25 cellular contexts compared by ENCODE assay signal in the genomic region with DNA sequence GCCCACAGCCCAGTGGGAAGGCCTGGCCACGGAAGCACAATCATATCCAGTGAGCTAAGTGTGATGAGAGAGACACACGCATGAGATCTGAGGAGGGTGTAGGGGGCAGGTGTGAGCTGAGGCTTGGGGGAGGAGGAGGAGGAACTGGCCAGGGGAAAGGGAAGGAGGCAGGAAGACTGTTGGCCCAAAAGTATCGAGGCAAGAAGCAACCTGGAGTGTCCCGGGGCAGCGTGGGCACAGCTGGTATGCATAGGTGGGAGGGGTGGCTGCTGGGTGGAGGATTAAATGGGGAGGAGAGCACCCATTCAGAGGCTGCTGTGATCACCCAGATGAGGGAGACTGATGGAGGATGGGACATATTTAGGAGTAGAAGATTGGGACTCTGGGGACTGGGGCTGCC.
"Had no signal": no experiment of that assay in that cellular context is flagged by ENCODE, and none has a peak within 500 bp of the region (broad histone marks: within the 10 kb centered on the region; RNA-seq: fewer than 3 reads in every experiment).

No MANE protein-coding gene starts in this region.

- H3K9me3 ChIP-seq: esophagus muscularis mucosa, heart left ventricle, right atrium auricular region, spleen, uterus had no signal

- H3K27me3 ChIP-seq: brain microvascular endothelial cell, right atrium auricular region, uterus had no signal

- H3K27ac ChIP-seq: brain microvascular endothelial cell, esophagus muscularis mucosa, foreskin keratinocyte, heart left ventricle, right atrium auricular region, spleen, uterus had no signal

- H3K9me3 Mint-ChIP-seq: activated CD4-positive, alpha-beta memory T cell treated with anti-CD3 and anti-CD28 coated beads for 36 hours; activated CD4-positive, alpha-beta T cell treated with anti-CD3 and anti-CD28 coated beads, Interleukin-2, amount 10 ng/mL, durations not matched to agents 24 days and 14 days; activated naive CD8-positive, alpha-beta T cell treated with anti-CD3 and anti-CD28 coated beads for 36 hours; activated T-cell treated with anti-CD3 and anti-CD28 coated beads, Interleukin-2, amount 50 U/mL, for 4 hours; immature natural killer cell; mesothelial cell of epicardium; naive B cell; neural crest cell; type B pancreatic cell had no signal

- H3K27me3 Mint-ChIP-seq: activated CD4-positive, alpha-beta T cell treated with anti-CD3 and anti-CD28 coated beads, Interleukin-2, amount 10 ng/mL, durations not matched to agents 24 days and 14 days had no signal

- H3K4me1 ChIP-seq: foreskin keratinocyte, uterus had no signal

- H3K4me3 Mint-ChIP-seq: activated CD4-positive, alpha-beta memory T cell treated with anti-CD3 and anti-CD28 coated beads for 36 hours; activated CD4-positive, alpha-beta T cell treated with anti-CD3 and anti-CD28 coated beads, Interleukin-2, amount 10 ng/mL, durations not matched to agents 24 days and 14 days; activated naive CD8-positive, alpha-beta T cell treated with anti-CD3 and anti-CD28 coated beads for 36 hours; activated T-cell treated with anti-CD3 and anti-CD28 coated beads, Interleukin-2, amount 50 U/mL, for 4 hours; mesothelial cell of epicardium; neural crest cell; type B pancreatic cell had no signal

- H3K27ac Mint-ChIP-seq: activated CD4-positive, alpha-beta memory T cell treated with anti-CD3 and anti-CD28 coated beads for 36 hours; activated CD4-positive, alpha-beta T cell treated with anti-CD3 and anti-CD28 coated beads, Interleukin-2, amount 10 ng/mL, durations not matched to agents 24 days and 14 days; activated naive CD8-positive, alpha-beta T cell treated with anti-CD3 and anti-CD28 coated beads for 36 hours; mesothelial cell of epicardium; type B pancreatic cell had no signal

- ATAC-seq: activated T-cell treated with anti-CD3 and anti-CD28 coated beads, Interleukin-2, amount 50 U/mL, for 4 hours; foreskin keratinocyte; heart left ventricle had no signal

- H3K36me3 ChIP-seq: brain microvascular endothelial cell, uterus had no signal

- H3K4me3 ChIP-seq: esophagus muscularis mucosa, heart left ventricle, right atrium auricular region, spleen, uterus had no signal

- DNase-seq: activated CD4-positive, alpha-beta memory T cell treated with anti-CD3 and anti-CD28 coated beads for 36 hours; activated CD4-positive, alpha-beta T cell treated with anti-CD3 and anti-CD28 coated beads, Interleukin-2, amount 10 ng/mL, durations not matched to agents 24 days and 14 days; activated CD4-positive, CD25-positive, alpha-beta regulatory T cell treated with anti-CD3 and anti-CD28 coated beads, Interleukin-2, amount 50 U/mL, for 72 hours; activated naive CD4-positive, alpha-beta T cell; activated naive CD8-positive, alpha-beta T cell treated with anti-CD3 and anti-CD28 coated beads for 36 hours; activated T-cell treated with anti-CD3 and anti-CD28 coated beads, Interleukin-2, amount 50 U/mL, for 4 hours; amniotic stem cell; brain microvascular endothelial cell; cortex of kidney; foreskin keratinocyte; heart left ventricle; hypothalamus; immature natural killer cell; kidney; left colon; naive B cell; spleen; stimulated activated naive CD4-positive, alpha-beta T cell treated with Interleukin-2 at 50 U/mL for 16 hours; T-helper 2 cell; uterus had no signal

- H3K36me3 Mint-ChIP-seq: mesothelial cell of epicardium, naive B cell, type B pancreatic cell had no signal
